ENCODE assay signal across 8 cellular contexts in genomic region chr12:106955377-106956047, GRCh38. TPM values are rescaled to one million over a fixed set of nuclear protein-coding genes. Genes with fewer than 3 reads are reported as not detected.
A peak's percentile ranks its signal among the peaks of the same experiment; 100 is the strongest.
DNase-seq lines count a peak whose midpoint lies in the region; ATAC-seq, FAIRE-seq and TF ChIP-seq lines count a peak whose summit lies in the region.

Gene TMEM263 (plus strand): TSS chr12:106955907. CDS start chr12:106967117, 11,210 bp downstream.

- ATAC-seq in HG02759 (IDR thresholded peaks at IDR 0.05; ENCODE audit: unreplicated experiment) (peak; percentile 84), upper lobe of right lung (peak; percentile 97)

- TF ChIP-seq CTCF in left ventricle myocardium inferior (IDR thresholded peaks at IDR 0.05; ENCODE audit: borderline replicate concordance) (peak; percentile 27), progenitor cell of endocrine pancreas (IDR thresholded peaks at IDR 0.05; ENCODE audit: unreplicated experiment) (no peak), upper lobe of right lung (IDR thresholded peaks at IDR 0.05) (no peak)

- H3K4me1 Mint-ChIP-seq in T-helper 1 cell treated with Interleukin-12 subunit alpha and Interleukin-12 subunit beta and Interleukin-4 antibody, amounts not matched to agents 30 μg/mL and 1 μg/mL, for 36 hours (ENCODE audit: low read depth): peaks cover 19% of the 10 kb centered on the region
- H3K4me1 Mint-ChIP-seq in progenitor cell of endocrine pancreas (ENCODE audit: low read depth): peaks cover 11% of the 10 kb centered on the region

- H3K4me1 ChIP-seq in left ventricle myocardium inferior (peaks cover 65% of the 10 kb centered on the region), upper lobe of right lung (peaks cover 29% of the 10 kb centered on the region)

- peak; percentile 74 for TF ChIP-seq POLR2A in GM12891 (IDR thresholded peaks at IDR 0.05; ENCODE audit: low read depth, low read length)

- peaks cover 3% of the 10 kb centered on the region for H3K27me3 Mint-ChIP-seq in T-helper 1 cell treated with Interleukin-12 subunit alpha and Interleukin-12 subunit beta and Interleukin-4 antibody, amounts not matched to agents 30 μg/mL and 1 μg/mL, for 36 hours (ENCODE audit: low read depth)
- peaks cover 19% of the 10 kb centered on the region for H3K27me3 Mint-ChIP-seq in progenitor cell of endocrine pancreas

- H3K9me3 Mint-ChIP-seq in T-helper 1 cell treated with Interleukin-12 subunit alpha and Interleukin-12 subunit beta and Interleukin-4 antibody, amounts not matched to agents 30 μg/mL and 1 μg/mL, for 36 hours: no peaks in the 10 kb centered on the region
- H3K9me3 Mint-ChIP-seq in progenitor cell of endocrine pancreas (ENCODE audit: low read depth): no peaks in the 10 kb centered on the region

- peak within 1 kb of the TSS; percentile 95 for H3K4me3 ChIP-seq in left ventricle myocardium inferior
- peak within 1 kb of the TSS; percentile 93 for H3K4me3 ChIP-seq in upper lobe of right lung

- no peaks in the 10 kb centered on the region for H3K36me3 Mint-ChIP-seq in T-helper 1 cell treated with Interleukin-12 subunit alpha and Interleukin-12 subunit beta and Interleukin-4 antibody, amounts not matched to agents 30 μg/mL and 1 μg/mL, for 36 hours (ENCODE audit: low read depth)
- H3K36me3 Mint-ChIP-seq in progenitor cell of endocrine pancreas (ENCODE audit: insufficient read depth): no peaks in the 10 kb centered on the region

- H3K27ac ChIP-seq in left ventricle myocardium inferior (replicated peaks): peak within 1 kb of the TSS; percentile 99
- H3K27ac ChIP-seq in upper lobe of right lung: peak within 1 kb of the TSS; percentile 94

- no peaks in the 10 kb centered on the region for H3K36me3 ChIP-seq in left ventricle myocardium inferior
- H3K36me3 ChIP-seq in upper lobe of right lung: no peaks in the 10 kb centered on the region

- intact Hi-C loops in left ventricle myocardium inferior (cut with micrococcal nuclease) (no loop called here), upper lobe of right lung (cut with DNase I) (no loop called here)

- DNase-seq in GM12891 (ENCODE audit: insufficient read length, low spot score) (peak; percentile 86), NCI-H1417 (lab: John Stamatoyannopoulos, UW) (peak; percentile 96 to 99 (median 98)), amniotic stem cell (lab: John Stamatoyannopoulos, UW) (peak; percentile 94), left ventricle myocardium inferior (peak; percentile 94), progenitor cell of endocrine pancreas (ENCODE audit: low spot score, unreplicated experiment) (peak; percentile 95), upper lobe of right lung (peak; percentile 96)

- peak within 1 kb of the TSS; percentile 97 for H3K27ac Mint-ChIP-seq in T-helper 1 cell treated with Interleukin-12 subunit alpha and Interleukin-12 subunit beta and Interleukin-4 antibody, amounts not matched to agents 30 μg/mL and 1 μg/mL, for 36 hours
- peak within 1 kb of the TSS; percentile 98 for H3K27ac Mint-ChIP-seq in progenitor cell of endocrine pancreas

- H3K9me3 ChIP-seq in left ventricle myocardium inferior (replicated peaks) (no peaks in the 10 kb centered on the region), upper lobe of right lung (no peaks in the 10 kb centered on the region)

- peak; percentile 94 for FAIRE-seq in GM12891 (lab: Jason Lieb, UNC)

- H3K27me3 ChIP-seq in left ventricle myocardium inferior (ENCODE audit: low read depth) (no peaks in the 10 kb centered on the region), upper lobe of right lung (no peaks in the 10 kb centered on the region)

- H3K4me3 Mint-ChIP-seq in T-helper 1 cell treated with Interleukin-12 subunit alpha and Interleukin-12 subunit beta and Interleukin-4 antibody, amounts not matched to agents 30 μg/mL and 1 μg/mL, for 36 hours: peak within 1 kb of the TSS; percentile 99
- peak within 1 kb of the TSS; percentile 93 for H3K4me3 Mint-ChIP-seq in progenitor cell of endocrine pancreas (ENCODE audit: low read depth)

TF ChIP-seq in GM12891, 5 proteins besides CTCF, POLR2A, EP300 and RAD21:
- TF ChIP-seq POLR2AphosphoS5 (IDR thresholded peaks at IDR 0.05; ENCODE audit: low read depth, low read length): peak; percentile 71
- no peak for TF ChIP-seq PAX5 (IDR thresholded peaks at IDR 0.05; ENCODE audit: insufficient read depth, low read length, severe bottlenecking)
- TF ChIP-seq POU2F2 (IDR thresholded peaks at IDR 0.05; ENCODE audit: low read depth, low read length): no peak
- peak; percentile 70; the same call in 1 of the 2 replicates for TF ChIP-seq TAF1 (IDR thresholded peaks at IDR 0.05; ENCODE audit: low read depth, low read length)
- no peak for TF ChIP-seq SPI1 (IDR thresholded peaks at IDR 0.05; ENCODE audit: low read depth, low read length)

RNA-seq across cellular contexts. Expression of gene TMEM263, which starts in this region (rescaled TPM):
- 18.4 TPM for polyA plus RNA-seq in GM12891 (2012; ENCODE audit: low read depth, missing spikeins)
- total RNA-seq in left ventricle myocardium inferior (35.8 TPM), progenitor cell of endocrine pancreas (37.6 and 39.7 TPM in 2 replicates), upper lobe of right lung (32.6 TPM)

Comparison
In these comparisons a context has a peak if more than half of its experiments do, and no peak if none do; other contexts are left out.
1. Peak in every context shown above with its lines: DNase-seq, ATAC-seq, H3K4me3 ChIP-seq and H3K27ac ChIP-seq.